8 cellular contexts compared by ENCODE assay signal in genomic region chr22:20916916-20917810, GRCh38. TPM values are rescaled to one million over a fixed set of nuclear protein-coding genes. Genes with fewer than 3 reads are reported as not detected.
A peak's percentile ranks its signal among the peaks of the same experiment; 100 is the strongest.
DNase-seq lines count a peak whose midpoint lies in the region; TF ChIP-seq lines count a peak whose summit lies in the region.

A gene with protein sequence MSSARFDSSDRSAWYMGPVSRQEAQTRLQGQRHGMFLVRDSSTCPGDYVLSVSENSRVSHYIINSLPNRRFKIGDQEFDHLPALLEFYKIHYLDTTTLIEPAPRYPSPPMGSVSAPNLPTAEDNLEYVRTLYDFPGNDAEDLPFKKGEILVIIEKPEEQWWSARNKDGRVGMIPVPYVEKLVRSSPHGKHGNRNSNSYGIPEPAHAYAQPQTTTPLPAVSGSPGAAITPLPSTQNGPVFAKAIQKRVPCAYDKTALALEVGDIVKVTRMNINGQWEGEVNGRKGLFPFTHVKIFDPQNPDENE (plus strand): TSS chr22:20917407. CDS start chr22:20917935, 528 bp downstream.

- H4K20me1 ChIP-seq in neural progenitor cell (ENCODE audit: low read depth): peaks cover 45% of the 10 kb centered on the region

- peak within 1 kb of the TSS; percentile 94 for H3K9ac ChIP-seq in neural progenitor cell

- H3K36me3 Mint-ChIP-seq in neural progenitor cell: peaks cover 10% of the 10 kb centered on the region

- peaks cover 27% of the 10 kb centered on the region for H3K4me1 Mint-ChIP-seq in neural progenitor cell

- peaks cover under 1% of the 10 kb centered on the region for H3K9me3 Mint-ChIP-seq in neural progenitor cell

- DNase-seq in GDM1 (lab: John Stamatoyannopoulos, UW) (peak; percentile 96), HAP-1 (ENCODE audit: low spot score in 2 of 2) (peak; percentile 96 to 98), MG63 (peak; percentile 97), SHP77 treated with DMSO at 0.1 percent for 48 hours (lab: John Stamatoyannopoulos, UW) (peak; percentile 92), activated gamma-delta T cell (lab: John Stamatoyannopoulos, UW) (peak; percentile 96), foreskin fibroblast (peak; percentile 99 to 100), neural progenitor cell (ENCODE audit: low spot score) (peak; percentile 99), stromal cell of bone marrow (ENCODE audit: low read depth) (peak; percentile 94)

- peaks cover 14% of the 10 kb centered on the region for H3F3A ChIP-seq in neural progenitor cell (ENCODE audit: low read depth)

- TF ChIP-seq CTCF in foreskin fibroblast (IDR thresholded peaks at IDR 0.05; ENCODE audit: low read depth, low read length): peak; percentile 97
- peak; percentile 93 for TF ChIP-seq CTCF in neural progenitor cell (IDR thresholded peaks at IDR 0.05)

- H3K79me2 ChIP-seq in neural progenitor cell (ENCODE audit: low read depth): peaks cover 49% of the 10 kb centered on the region

- no peaks in the 10 kb centered on the region for H3K9me3 ChIP-seq in HAP-1
- no peaks in the 10 kb centered on the region for H3K9me3 ChIP-seq in MG63
- H3K9me3 ChIP-seq in neural progenitor cell (ENCODE audit: low read depth): no peaks in the 10 kb centered on the region

- H3K4me3 ChIP-seq in HAP-1: peak within 1 kb of the TSS; percentile 96
- peak within 1 kb of the TSS; percentile 94 for H3K4me3 ChIP-seq in MG63
- peak within 1 kb of the TSS; percentile 89 to 99 for H3K4me3 ChIP-seq in foreskin fibroblast (ENCODE audit: low read depth in 1 of 2, low read length in 2 of 2)
- peak within 1 kb of the TSS; percentile 98 for H3K4me3 ChIP-seq in neural progenitor cell

- H3K4me1 ChIP-seq in HAP-1 (peaks cover 13% of the 10 kb centered on the region), neural progenitor cell (peaks cover 11% of the 10 kb centered on the region)

- H3K36me3 ChIP-seq in HAP-1 (replicated peaks) (peaks cover 11% of the 10 kb centered on the region), MG63 (peaks cover 11% of the 10 kb centered on the region), neural progenitor cell (no peaks in the 10 kb centered on the region)

- in situ Hi-C loops in HAP-1 (cut with MboI; ENCODE audit: low sequenced_read_pairs): loop anchor here (10.0 kb wide), 1 partner anchor 68 kb away; the partner anchor contains the start of gene LZTR1

- peak within 1 kb of the TSS; percentile 84 for H3K27ac ChIP-seq in neural progenitor cell

- peak within 1 kb of the TSS; percentile 88 for H3K4me2 ChIP-seq in neural progenitor cell

- H3K27ac Mint-ChIP-seq in neural progenitor cell: peak within 1 kb of the TSS; percentile 98

- H3K4me3 Mint-ChIP-seq in neural progenitor cell: peak within 1 kb of the TSS; percentile 99

- peaks cover 12% of the 10 kb centered on the region for H3K27me3 Mint-ChIP-seq in neural progenitor cell (ENCODE audit: insufficient read depth, low read depth)

- no peaks in the 10 kb centered on the region for H3K27me3 ChIP-seq in HAP-1 (ENCODE audit: low read depth)
- no peaks in the 10 kb centered on the region for H3K27me3 ChIP-seq in MG63
- H3K27me3 ChIP-seq in neural progenitor cell: no peaks in the 10 kb centered on the region

- H2AFZ ChIP-seq in neural progenitor cell (replicated peaks): peak within 1 kb of the TSS; percentile 71

RNA-seq across cellular contexts. Expression of the gene that starts here (rescaled TPM):
- total RNA-seq in MG63 (2014; rRNA removed; shearing (Covaris generic); ENCODE audit: low replicate concordance): 23.1 and 25.0 TPM in 2 replicates
- total RNA-seq in neural progenitor cell (ENCODE audit: low replicate concordance): 91.0 and 109 TPM in 2 replicates

Comparison
In these comparisons a context has a peak if more than half of its experiments do, and no peak if none do; other contexts are left out.
1. Peak in every context shown above with its lines: DNase-seq, H3K4me3 ChIP-seq and H3K27ac ChIP-seq.